Comparison of ENCODE assay signal across 23 cellular contexts in genomic region chr1:8257621-8258020, GRCh38.
DNase-seq lines count a peak whose midpoint lies in the region; ATAC-seq, FAIRE-seq and TF ChIP-seq lines count a peak whose summit lies in the region.
"Had no signal": no experiment of that assay in that cellular context is flagged by ENCODE, and none has a peak within 500 bp of the region (broad histone marks: within the 10 kb centered on the region; RNA-seq: fewer than 3 reads in every experiment).

No MANE protein-coding gene starts in this region.

- no peak overlapping the region for H2BK20ac ChIP-seq in H1 (ENCODE audit: low read length)

- no peak overlapping the region for H3K56ac ChIP-seq in H1 (replicated peaks; ENCODE audit: insufficient read length, low read depth, low read length)

- H3K9ac ChIP-seq in H1 (replicated peaks in 1 of 4; ENCODE audit: extremely low read depth in 1 of 4, low read depth in 3 of 4, low read length in 3 of 4) (no peak overlapping the region), neuronal stem cell (ENCODE audit: low read depth, low read length, poor library complexity) (no peak overlapping the region)
- H3K9ac ChIP-seq: GM23248 had no signal

- DNase-seq in NCI-H226, result peak; percentile 74
- no peak for DNase-seq in H1 (ENCODE audit: low read depth in 1 of 2, low spot score in 2 of 2)
- no peak for DNase-seq in neuronal stem cell (ENCODE audit: low spot score)
- DNase-seq in GM12892 (ENCODE audit: insufficient read length), result no peak
- no peak for DNase-seq in HEK293T (ENCODE audit: extremely low spot score)
- DNase-seq in heart right ventricle, result no peak
- DNase-seq in DMS153 treated with DMSO at 0.1 percent for 48 hours (lab: John Stamatoyannopoulos, UW; ENCODE audit: unreplicated experiment), result no peak
- DNase-seq: activated B cell treated with CpG ODN at 0.5 μM for 24 hours; activated CD8-positive, alpha-beta T cell treated with anti-CD3 and anti-CD28 coated beads for 36 hours; activated T-cell treated with anti-CD3 and anti-CD28 coated beads, Interleukin-2, amount 50 U/mL, for 24 hours; C1 segment of cervical spinal cord; cortex of kidney; foreskin fibroblast; GM23248; MM.1S; NCI-H1694 treated with DMSO at 0.1 percent for 48 hours; NCI-H446 treated with DMSO at 0.1 percent for 48 hours; nucleus accumbens; SHP77 treated with DMSO at 0.1 percent for 48 hours; stimulated activated CD4-positive, alpha-beta T cell treated with anti-CD3 and anti-CD28 coated beads, Interleukin-1b, Interleukin-23, amount 100 ng/mL, for 48 hours; T-helper 2 cell had no signal

- H2BK5ac ChIP-seq in H1 (ENCODE audit: low read depth, low read length), result 0 out of 2 replicates have a peak overlapping the region, but pooled peaks have one; percentile 20
- H2BK5ac ChIP-seq in neuronal stem cell (ENCODE audit: low read length), result no peak overlapping the region

- peak overlapping the region; percentile 89 for H3K27ac ChIP-seq in C4-2B
- H3K27ac ChIP-seq in H1 (ENCODE audit: low read depth, low read length), result no peak overlapping the region
- no peak overlapping the region for H3K27ac ChIP-seq in neuronal stem cell (replicated peaks; ENCODE audit: low read length)
- H3K27ac ChIP-seq in heart right ventricle, result no peak overlapping the region
- H3K27ac ChIP-seq: GM23248 had no signal

- H2BK120ac ChIP-seq in H1 (replicated peaks; ENCODE audit: low read depth, low read length) (no peak overlapping the region), neuronal stem cell (ENCODE audit: low read depth, low read length) (no peak overlapping the region)

- H3K4me3 ChIP-seq in H1 (ENCODE audit: extremely low read depth in 1 of 4, insufficient read depth in 2 of 4, low read depth in 3 of 4, low read length in 4 of 4), result no peak overlapping the region
- H3K4me3 ChIP-seq in neuronal stem cell (ENCODE audit: low read length in 2 of 2), result no peak overlapping the region
- H3K4me3 ChIP-seq in heart right ventricle, result no peak overlapping the region
- H3K4me3 ChIP-seq: GM23248 had no signal

- peak overlapping the region; percentile 75 for H2BK15ac ChIP-seq in H1 (ENCODE audit: low read length)
- peak overlapping the region; percentile 2 for H2BK15ac ChIP-seq in neuronal stem cell (ENCODE audit: low read length)

- no peaks in the 10 kb centered on the region for H3K79me2 ChIP-seq in H1 (ENCODE audit: control insufficient read depth in 1 of 2, insufficient read depth in 2 of 2, low read length in 2 of 2)

- H3K14ac ChIP-seq in H1 (ENCODE audit: insufficient read length) (no peak overlapping the region), neuronal stem cell (ENCODE audit: low read length) (no peak overlapping the region)

- no peak for TF ChIP-seq EP300 in H1 (IDR thresholded peaks at IDR 0.05; ENCODE audit: borderline replicate concordance in 1 of 2, low read depth in 2 of 2, low read length in 2 of 2)

- H3K27me3 ChIP-seq in H1 (replicated peaks in 1 of 4; ENCODE audit: control insufficient read depth in 3 of 4, extremely low read depth in 1 of 4, insufficient read depth in 3 of 4, low read length in 3 of 4), result no peaks in the 10 kb centered on the region
- H3K27me3 ChIP-seq in neuronal stem cell (ENCODE audit: control insufficient read depth in 3 of 3, insufficient read depth in 3 of 3, low read depth in 1 of 3, low read length in 3 of 3), result peaks cover 0 to 6% (median 3%) of the 10 kb centered on the region in 3 experiments
- H3K27me3 ChIP-seq in heart right ventricle, result peaks cover 0 to 4% (median 0%) of the 10 kb centered on the region in 7 donors

- no peak for TF ChIP-seq RAD21 in H1 (IDR thresholded peaks at IDR 0.05 in 1 of 2, conservative IDR thresholded peaks at IDR 0.05 in 1 of 2; ENCODE audit: low read depth in 2 of 2, low read length in 2 of 2)

- POLR2A ChIA-PET in H1 (lab: Charles Lee; ENCODE audit: partially characterized antibody), result interaction anchor here (1.7 kb wide), 1 partner anchor 19 kb away, joined by 4 read pairs; no protein-coding TSS in a partner anchor
- POLR2A ChIA-PET in HEK293T (lab: Yijun Ruan, JAX), result no interaction called here

- H4K91ac ChIP-seq in H1 (replicated peaks; ENCODE audit: insufficient read length, low read length) (no peak overlapping the region), neuronal stem cell (ENCODE audit: low read depth, low read length, poor library complexity) (no peak overlapping the region)

- H2AFZ ChIP-seq in H1 (ENCODE audit: low read length) (peak overlapping the region; percentile 68; the same call in 1 of the 2 replicates), neuronal stem cell (ENCODE audit: low read length) (no peak overlapping the region)
- H2AFZ ChIP-seq: GM23248 had no signal

- TF ChIP-seq CTCF in C4-2B (conservative IDR thresholded peaks at IDR 0.05) (no peak), H1 (IDR thresholded peaks at IDR 0.05; ENCODE audit: control extremely low read depth in 1 of 3, insufficient read depth in 1 of 3, low read depth in 1 of 3, low read length in 3 of 3) (no peak), heart right ventricle (IDR thresholded peaks at IDR 0.05) (no peak)

- peak overlapping the region; percentile 90; the same call in 1 of the 2 replicates for H2BK12ac ChIP-seq in H1 (ENCODE audit: low read depth, low read length)
- H2BK12ac ChIP-seq in neuronal stem cell (ENCODE audit: low read length), result no peak overlapping the region

- H4K20me1 ChIP-seq in H1 (replicated peaks in 1 of 2; ENCODE audit: control insufficient read depth in 1 of 2, insufficient read depth in 2 of 2, low read length in 2 of 2), result no peaks in the 10 kb centered on the region

- H3K4me2 ChIP-seq in H1 (ENCODE audit: insufficient read depth in 1 of 2, low read depth in 2 of 2, low read length in 2 of 2) (no peak overlapping the region), neuronal stem cell (ENCODE audit: insufficient read depth, low read length, poor library complexity, severe bottlenecking) (no peak overlapping the region)

- H3K4me1 ChIP-seq in H1 (replicated peaks in 1 of 4; ENCODE audit: control insufficient read depth in 3 of 4, insufficient read depth in 4 of 4, low read length in 3 of 4), result peaks cover 3 to 10% (median 4%) of the 10 kb centered on the region in 4 experiments
- no peaks in the 10 kb centered on the region for H3K4me1 ChIP-seq in neuronal stem cell (ENCODE audit: control insufficient read depth in 2 of 2, insufficient read depth in 1 of 2, low read depth in 1 of 2, low read length in 2 of 2)
- peaks cover 0 to 7% (median 0%) of the 10 kb centered on the region in 9 donors for H3K4me1 ChIP-seq in heart right ventricle

- no peak overlapping the region for H3K23ac ChIP-seq in H1 (ENCODE audit: insufficient read length)
- H3K23ac ChIP-seq in neuronal stem cell (ENCODE audit: low read depth, low read length, poor library complexity), result no peak overlapping the region

- no peaks in the 10 kb centered on the region for H3K79me1 ChIP-seq in H1 (ENCODE audit: low read depth, low read length)
- no peaks in the 10 kb centered on the region for H3K79me1 ChIP-seq in neuronal stem cell (ENCODE audit: low read depth, low read length)

- no peaks in the 10 kb centered on the region; a peak in 1 of 4 replicates for H3K9me3 ChIP-seq in H1 (ENCODE audit: insufficient read depth in 2 of 2, low read depth in 1 of 2, low read length in 1 of 2)
- no peaks in the 10 kb centered on the region for H3K9me3 ChIP-seq in neuronal stem cell (replicated peaks in 1 of 2; ENCODE audit: control insufficient read depth in 2 of 2, insufficient read depth in 1 of 2, low read depth in 1 of 2, low read length in 2 of 2)
- H3K9me3 ChIP-seq in heart right ventricle, result no peaks in the 10 kb centered on the region

- H2AK5ac ChIP-seq in H1 (ENCODE audit: low read depth, low read length), result no peak overlapping the region
- no peak overlapping the region for H2AK5ac ChIP-seq in neuronal stem cell (ENCODE audit: low read depth, low read length)

- no peak for TF ChIP-seq POLR2A in H1 (IDR thresholded peaks at IDR 0.05; ENCODE audit: control extremely low read depth in 1 of 2, low read depth in 2 of 2, low read length in 2 of 2)
- TF ChIP-seq POLR2A in GM12892 (IDR thresholded peaks at IDR 0.05; ENCODE audit: low read depth, low read length), result no peak

- no peak overlapping the region for H3K18ac ChIP-seq in H1 (ENCODE audit: extremely low read depth, low read length)
- H3K18ac ChIP-seq in neuronal stem cell (ENCODE audit: low read length), result no peak overlapping the region

- no peaks in the 10 kb centered on the region for H3K23me2 ChIP-seq in H1 (ENCODE audit: low read depth, low read length)

- H4K5ac ChIP-seq in H1 (ENCODE audit: insufficient read length, low read depth, low read length), result no peak overlapping the region

- FAIRE-seq in H1 (lab: Jason Lieb, UNC), result no peak
- no peak for FAIRE-seq in GM12892 (lab: Jason Lieb, UNC)

- CTCF ChIA-PET in H1 (lab: Charles Lee; ENCODE audit: partially characterized antibody), result interaction anchor here (0.6 kb wide), 1 partner anchor 730 kb away, joined by 3 read pairs; no protein-coding TSS in a partner anchor
- CTCF ChIA-PET in HEK293T (lab: Yijun Ruan, JAX), result no interaction called here

- no peaks in the 10 kb centered on the region for H3K36me3 ChIP-seq in H1 (ENCODE audit: control insufficient read depth in 2 of 4, insufficient read depth in 4 of 4, low read length in 3 of 4)
- H3K36me3 ChIP-seq in neuronal stem cell (replicated peaks in 1 of 2; ENCODE audit: control insufficient read depth in 2 of 2, insufficient read depth in 2 of 2, low read length in 2 of 2), result no peaks in the 10 kb centered on the region
- H3K36me3 ChIP-seq in heart right ventricle, result no peaks in the 10 kb centered on the region

- intact Hi-C loops in heart right ventricle (cut with DNase I), result no loop called here

- ATAC-seq in heart right ventricle, result no peak
- ATAC-seq: activated CD8-positive, alpha-beta T cell treated with anti-CD3 and anti-CD28 coated beads for 36 hours; activated naive CD4-positive, alpha-beta T cell treated with anti-CD3 and anti-CD28 coated beads, Interleukin-2, amount 50 U/mL, for 72 hours had no signal

- H3K4ac ChIP-seq in H1 (replicated peaks; ENCODE audit: insufficient read length, low read depth, low read length), result no peak overlapping the region
- no peak overlapping the region for H3K4ac ChIP-seq in neuronal stem cell (ENCODE audit: low read length)

- 88% methylated on average over 7 of the region's 7 CpGs; no CpG with 5 or more reads in 1 of the 2 experiments for WGBS in H1 (ENCODE audit: extremely low coverage in 1 of 2, insufficient coverage in 1 of 2, insufficient read length in 1 of 2, insufficient replicate concordance in 2 of 2, low coverage in 1 of 2, low lambda C conversion rate in 2 of 2, missing lambda C conversion rate in 1 of 2), 2 experiments
- WGBS in neuronal stem cell (ENCODE audit: extremely low coverage in 2 of 2, insufficient read length in 2 of 2, insufficient replicate concordance in 1 of 2), 2 donors, result no CpG with 5 or more reads among the region's 7 CpGs
- WGBS in heart right ventricle, 2 donors, result 84 to 91% methylated on average over 7 of the region's 7 CpGs

- H4K8ac ChIP-seq in H1 (ENCODE audit: extremely low read depth, insufficient read depth, low read length) (no peak overlapping the region; the same call in 1 of the 2 replicates), neuronal stem cell (ENCODE audit: low read depth, low read length) (no peak overlapping the region)

TF ChIP-seq in H1, 55 proteins besides CTCF, POLR2A, EP300 and RAD21 (continues in another document):
- no peak for TF ChIP-seq RBBP5 (IDR thresholded peaks at IDR 0.05; ENCODE audit: borderline replicate concordance, low read depth, low read length)

TF ChIP-seq in HEK293T, 16 proteins besides CTCF, POLR2A, EP300 and RAD21 (continues in another document):
- no peak for TF ChIP-seq FOXK2 (IDR thresholded peaks at IDR 0.05)
- no peak for TF ChIP-seq TARDBP (IDR thresholded peaks at IDR 0.05)
